15 cellular contexts compared by ENCODE assay signal in genomic region chr11:133669371-133670046, GRCh38.
DNase-seq lines count a peak whose midpoint lies in the region; ATAC-seq and TF ChIP-seq lines count a peak whose summit lies in the region.
"Had no signal": no experiment of that assay in that cellular context is flagged by ENCODE, and none has a peak within 500 bp of the region (broad histone marks: within the 10 kb centered on the region; RNA-seq: fewer than 3 reads in every experiment).

No MANE protein-coding gene starts in this region.

- H3K9me3 Mint-ChIP-seq in endodermal cell (no peaks in the 10 kb centered on the region), CD14-positive monocyte (peaks cover 0 to 5% (median 0%) of the 10 kb centered on the region in 7 donors)

- H3K27me3 ChIP-seq in BLaER1 treated with 17β-estradiol and CSF1 and Interleukin-3, amounts not matched to agents 10 nM and 100 nM, result no peaks in the 10 kb centered on the region
- H3K27me3 ChIP-seq in endodermal cell (ENCODE audit: control insufficient read depth, insufficient read depth, low read length, poor library complexity, severe bottlenecking), result no peaks in the 10 kb centered on the region

- no peak overlapping the region for H3K4me3 Mint-ChIP-seq in endodermal cell
- H3K4me3 Mint-ChIP-seq in CD14-positive monocyte, result no peak overlapping the region

- no peaks in the 10 kb centered on the region for H3K9me3 ChIP-seq in BLaER1 treated with 17β-estradiol and CSF1 and Interleukin-3, amounts not matched to agents 10 nM and 100 nM (replicated peaks in 1 of 11)
- no peaks in the 10 kb centered on the region for H3K9me3 ChIP-seq in endodermal cell (ENCODE audit: control insufficient read depth, low read length)
- H3K9me3 ChIP-seq: HAP-1 had no signal

- peak overlapping the region in 1 of 10 experiments; percentile 7; a peak in 3 of 20 replicates for H3K4me3 ChIP-seq in BLaER1 treated with 17β-estradiol and CSF1 and Interleukin-3, amounts not matched to agents 10 nM and 100 nM
- no peak overlapping the region for H3K4me3 ChIP-seq in endodermal cell (ENCODE audit: low read length)
- H3K4me3 ChIP-seq: HAP-1 had no signal

- H3K36me3 ChIP-seq in BLaER1 treated with 17β-estradiol and CSF1 and Interleukin-3, amounts not matched to agents 10 nM and 100 nM, result no peaks in the 10 kb centered on the region
- H3K36me3 ChIP-seq in endodermal cell (ENCODE audit: control insufficient read depth, insufficient read depth, low read length), result no peaks in the 10 kb centered on the region
- H3K36me3 ChIP-seq: HAP-1 had no signal

- peak; percentile 44 for ATAC-seq in HG03520 (IDR thresholded peaks at IDR 0.05; ENCODE audit: unreplicated experiment)
- ATAC-seq in HG03571 (IDR thresholded peaks at IDR 0.05; ENCODE audit: unreplicated experiment), result no peak

- H4K20me1 ChIP-seq in BLaER1 treated with 17β-estradiol and CSF1 and Interleukin-3, amounts not matched to agents 10 nM and 100 nM, result no peaks in the 10 kb centered on the region; a peak in 1 of 22 replicates

- TF ChIP-seq CTCF in endodermal cell (conservative IDR thresholded peaks at IDR 0.05) (peak; percentile 37), CD14-positive monocyte (IDR thresholded peaks at IDR 0.05) (no peak)

- H3K27me3 Mint-ChIP-seq in endodermal cell (ENCODE audit: insufficient read depth) (peaks cover 6% of the 10 kb centered on the region), CD14-positive monocyte (ENCODE audit: low read depth in 3 of 3) (no peaks in the 10 kb centered on the region)

- WGBS in endodermal cell (ENCODE audit: insufficient coverage in 1 of 2, insufficient read length in 1 of 2), 2 experiments, result 87 to 89% methylated on average over 11 to 12 of the region's 12 CpGs

- peaks cover 10 to 16% (median 14%) of the 10 kb centered on the region in 10 experiments for H3K4me1 ChIP-seq in BLaER1 treated with 17β-estradiol and CSF1 and Interleukin-3, amounts not matched to agents 10 nM and 100 nM
- H3K4me1 ChIP-seq in endodermal cell (ENCODE audit: control insufficient read depth, insufficient read depth, low read length), result peaks cover 3% of the 10 kb centered on the region
- H3K4me1 ChIP-seq: HAP-1 had no signal

- peak overlapping the region in 1 of 11 experiments; percentile 14; a peak in 1 of 22 replicates for H3K9ac ChIP-seq in BLaER1 treated with 17β-estradiol and CSF1 and Interleukin-3, amounts not matched to agents 10 nM and 100 nM
- H3K9ac ChIP-seq in endodermal cell (ENCODE audit: extremely low read depth, low read length, poor library complexity, severe bottlenecking), result no peak overlapping the region

- no peak overlapping the region for H3K27ac ChIP-seq in BLaER1 treated with 17β-estradiol and CSF1 and Interleukin-3, amounts not matched to agents 10 nM and 100 nM
- H3K27ac ChIP-seq in endodermal cell (ENCODE audit: low read depth, low read length), result no peak overlapping the region
- H3K27ac ChIP-seq: C4-2B had no signal

- peak; percentile 49 to 66 for DNase-seq in NOMO-1 (lab: John Stamatoyannopoulos, UW; ENCODE audit: unreplicated experiment in 2 of 2)
- DNase-seq in endodermal cell, result peak; percentile 69
- no peak for DNase-seq in germinal center (ENCODE audit: low spot score)
- DNase-seq in CD14-positive monocyte (ENCODE audit: low spot score), result no peak
- no peak for DNase-seq in anterior cingulate cortex (lab: John Stamatoyannopoulos, UW)
- DNase-seq: COR-L47, NCI-H1436, NCI-H2029 treated with DMSO at 0.1 percent for 48 hours, RPMI8226, SIG-M5 had no signal

- H3K36me3 Mint-ChIP-seq in endodermal cell (ENCODE audit: low read depth) (no peaks in the 10 kb centered on the region), CD14-positive monocyte (no peaks in the 10 kb centered on the region)

- H3K4me1 Mint-ChIP-seq in endodermal cell (peaks cover 23% of the 10 kb centered on the region), CD14-positive monocyte (no peaks in the 10 kb centered on the region)

- H3K27ac Mint-ChIP-seq in endodermal cell, result no peak overlapping the region
- H3K27ac Mint-ChIP-seq in CD14-positive monocyte, result no peak overlapping the region

- intact Hi-C loops in CD14-positive monocyte (cut with micrococcal nuclease), result no loop called here

- peak overlapping the region; percentile 64 to 87 (median 74) for H3K4me2 ChIP-seq in BLaER1 treated with 17β-estradiol and CSF1 and Interleukin-3, amounts not matched to agents 10 nM and 100 nM

Comparison
In these comparisons a context has a peak if more than half of its experiments do, and no peak if none do; other contexts are left out.
1. DNase-seq: peak in NOMO-1 (2 of 2) and endodermal cell (single experiment); none in germinal center (single experiment), CD14-positive monocyte (single experiment) and anterior cingulate cortex (0 of 58).